ENCODE assay signal across 13 cellular contexts in the genomic region with DNA sequence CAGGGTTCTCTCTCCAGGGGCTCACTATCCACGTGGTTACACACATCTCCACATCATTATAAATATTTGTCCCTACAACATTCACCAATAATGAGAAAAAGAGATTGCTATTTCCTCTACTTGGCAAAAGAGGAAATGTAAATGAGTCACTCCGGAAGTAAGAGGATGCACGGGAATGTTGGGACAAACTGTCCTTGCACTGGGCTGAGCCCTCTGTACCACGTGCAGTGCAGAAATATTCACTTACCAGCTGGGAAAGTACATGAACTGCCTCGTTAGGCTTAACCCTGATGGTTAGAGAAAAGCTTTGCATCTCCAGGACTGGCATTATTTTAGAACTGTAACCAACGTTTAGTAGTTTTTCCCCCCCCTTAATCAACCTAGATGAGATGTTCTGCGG.
DNase-seq lines count a peak whose midpoint lies in the region; ATAC-seq and TF ChIP-seq lines count a peak whose summit lies in the region.
"Had no signal": no experiment of that assay in that cellular context is flagged by ENCODE, and none has a peak within 500 bp of the region (broad histone marks: within the 10 kb centered on the region; RNA-seq: fewer than 3 reads in every experiment).

No MANE protein-coding gene starts in this region.

- H3K4me3 Mint-ChIP-seq in activated naive CD8-positive, alpha-beta T cell treated with anti-CD3 and anti-CD28 coated beads for 36 hours: no peak overlapping the region
- H3K4me3 Mint-ChIP-seq: activated CD4-positive, alpha-beta T cell treated with anti-CD3 and anti-CD28 coated beads for 36 hours; activated T-helper 1 cell treated with anti-CD3 and anti-CD28 coated beads, Interleukin-12 subunit alpha, Interleukin-12 subunit beta, Interleukin-2, Interleukin-4 antibody, amounts not matched to agents 30 ng/mL and 10 ng/mL and 1 ng/mL, durations not matched to agents 14 hours and 24 hours and 36 hours; type B pancreatic cell had no signal

- H3K4me1 Mint-ChIP-seq in activated naive CD8-positive, alpha-beta T cell treated with anti-CD3 and anti-CD28 coated beads for 36 hours: no peaks in the 10 kb centered on the region
- H3K4me1 Mint-ChIP-seq: activated CD4-positive, alpha-beta T cell treated with anti-CD3 and anti-CD28 coated beads for 36 hours had no signal

- no peak for ATAC-seq in HG02840 (IDR thresholded peaks at IDR 0.05; ENCODE audit: low FRiP score, unreplicated experiment)
- ATAC-seq in activated CD4-positive, CD25-positive, alpha-beta regulatory T cell treated with anti-CD3 and anti-CD28 coated beads, Interleukin-2, amount 50 U/mL, for 24 hours: no peak
- ATAC-seq: activated CD4-positive, alpha-beta T cell treated with anti-CD3 and anti-CD28 coated beads for 36 hours had no signal

- intact Hi-C loops in A673 (cut with micrococcal nuclease; ENCODE audit: unreplicated experiment): no loop called here

- no peaks in the 10 kb centered on the region for H3K36me3 ChIP-seq in A673 (ENCODE audit: insufficient read depth, low read length, poor library complexity, severe bottlenecking)

- H3K9me3 Mint-ChIP-seq in activated naive CD8-positive, alpha-beta T cell treated with anti-CD3 and anti-CD28 coated beads for 36 hours: peaks cover 2% of the 10 kb centered on the region
- H3K9me3 Mint-ChIP-seq: type B pancreatic cell had no signal

- H3K9me3 ChIP-seq in A673 (ENCODE audit: low read depth, low read length, poor library complexity, severe bottlenecking): no peaks in the 10 kb centered on the region

- POLR2A ChIA-PET in A673 (lab: Charles Lee; ENCODE audit: low non-redundant PET): no interaction called here

- BruUV-seq in A673 (replicated peaks; lab: Mats Ljungman, UMichigan): no TSS peak

- no peak overlapping the region for H3K27ac ChIP-seq in A673 (ENCODE audit: low read depth, low read length, poor library complexity, severe bottlenecking)

- H3K36me3 Mint-ChIP-seq in activated naive CD8-positive, alpha-beta T cell treated with anti-CD3 and anti-CD28 coated beads for 36 hours: no peaks in the 10 kb centered on the region
- H3K36me3 Mint-ChIP-seq: type B pancreatic cell had no signal

- CTCF ChIA-PET in A673 (lab: Charles Lee): no interaction called here

- H3K27ac Mint-ChIP-seq in activated naive CD8-positive, alpha-beta T cell treated with anti-CD3 and anti-CD28 coated beads for 36 hours: no peak overlapping the region
- H3K27ac Mint-ChIP-seq: activated CD4-positive, alpha-beta T cell treated with anti-CD3 and anti-CD28 coated beads for 36 hours; activated T-helper 1 cell treated with anti-CD3 and anti-CD28 coated beads, Interleukin-12 subunit alpha, Interleukin-12 subunit beta, Interleukin-2, Interleukin-4 antibody, amounts not matched to agents 30 ng/mL and 10 ng/mL and 1 ng/mL, durations not matched to agents 14 hours and 24 hours and 36 hours; type B pancreatic cell had no signal

- no peaks in the 10 kb centered on the region for H3K27me3 Mint-ChIP-seq in activated naive CD8-positive, alpha-beta T cell treated with anti-CD3 and anti-CD28 coated beads for 36 hours
- H3K27me3 Mint-ChIP-seq: activated CD4-positive, alpha-beta T cell treated with anti-CD3 and anti-CD28 coated beads for 36 hours had no signal

- no peak for TF ChIP-seq CTCF in A673 (conservative IDR thresholded peaks at IDR 0.05; ENCODE audit: low read depth, low read length)

- no peak overlapping the region for H3K4me3 ChIP-seq in A673 (ENCODE audit: low read depth, low read length, poor library complexity, severe bottlenecking)

- DNase-seq in A673 (ENCODE audit: low spot score) (peak; percentile 64), LHCN-M2 (ENCODE audit: low read depth) (peak; percentile 85), fibroblast of gingiva (ENCODE audit: low read depth) (peak; percentile 71), myocyte (ENCODE audit: low read depth) (peak; percentile 33), NCI-H510A (lab: John Stamatoyannopoulos, UW) (no peak)
- no peak for DNase-seq in activated naive CD8-positive, alpha-beta T cell treated with anti-CD3 and anti-CD28 coated beads for 36 hours
- DNase-seq: activated CD4-positive, alpha-beta T cell treated with anti-CD3 and anti-CD28 coated beads for 36 hours; NCI-H2081; small intestine had no signal

- H3K27me3 ChIP-seq in A673 (replicated peaks; ENCODE audit: insufficient read depth, low read depth, low read length, poor library complexity): no peaks in the 10 kb centered on the region

- no peaks in the 10 kb centered on the region for H3K4me1 ChIP-seq in A673 (ENCODE audit: insufficient read depth, low read length, poor library complexity, severe bottlenecking)

Comparison
In these comparisons a context has a peak if more than half of its experiments do, and no peak if none do; other contexts are left out.
1. DNase-seq: peak in A673 (single experiment), LHCN-M2 (single experiment), fibroblast of gingiva (single experiment) and myocyte (single experiment); none in activated naive CD8-positive, alpha-beta T cell treated with anti-CD3 and anti-CD28 coated beads for 36 hours (single experiment) and NCI-H510A (single experiment).